In genomic region chr13:30648522-30649012, GRCh38 we compare ENCODE assay signal across 28 cellular contexts. TPM values are rescaled to one million over a fixed set of nuclear protein-coding genes. Genes with fewer than 3 reads are reported as not detected.
A peak's percentile ranks its signal among the peaks of the same experiment; 100 is the strongest.
DNase-seq lines count a peak whose midpoint lies in the region; ATAC-seq and TF ChIP-seq lines count a peak whose summit lies in the region.
"Had no signal": no experiment of that assay in that cellular context is flagged by ENCODE, and none has a peak within 500 bp of the region (broad histone marks: within the 10 kb centered on the region; RNA-seq: fewer than 3 reads in every experiment).

No MANE protein-coding gene starts in this region.

- H3K79me2 ChIP-seq in OCI-LY1 (ENCODE audit: insufficient read depth, low read length): 0 out of 2 replicates have a peak, but pooled peaks cover 7% of the 10 kb centered on the region

- no peak for DNase-seq in activated T-cell treated with anti-CD3 and anti-CD28 coated beads, Interleukin-2, amount 50 U/mL, for 24 hours
- DNase-seq in activated T-cell treated with anti-CD3 and anti-CD28 coated beads, Interleukin-2, amount 50 U/mL, for 1 hour: no peak
- DNase-seq in left lobe of liver (ENCODE audit: low spot score): no peak
- no peak for DNase-seq in stimulated activated naive B cell treated with anti-CD40 and anti-IgM and Interleukin-4, amounts not matched to agents 10 μg/mL and 1 μg/mL and 100 μg/mL, for 72 hours
- DNase-seq in WERI-Rb-1: no peak
- no peak for DNase-seq in testis
- DNase-seq: activated CD4-positive, alpha-beta T cell treated with anti-CD3 and anti-CD28 coated beads, Interleukin-2, amount 10 ng/mL, durations not matched to agents 24 days and 14 days; activated CD8-positive, alpha-beta memory T cell treated with anti-CD3 and anti-CD28 coated beads, Interleukin-2, amount 10 ng/mL, durations not matched to agents 7 days and 5 days; effector CD8-positive, alpha-beta T cell; foreskin melanocyte; hypothalamus; lower lobe of right lung; NCI-H187; NCI-H748 treated with DMSO at 0.1 percent for 48 hours; nucleus accumbens; OCI-M1; stimulated activated CD4-positive, alpha-beta T cell treated with anti-CD3 and anti-CD28 coated beads, Interleukin-2, amount 100 ng/mL, for 48 hours; stimulated activated naive CD8-positive, alpha-beta T cell treated with anti-CD3 and anti-CD28 coated beads, Interleukin-15, amount 100 ng/mL, for 72 hours; trophoblast cell had no signal

- no peaks in the 10 kb centered on the region for H3K9me2 ChIP-seq in OCI-LY1 (ENCODE audit: low read depth, low read length)

- H3K4me3 ChIP-seq in OCI-LY1 (ENCODE audit: low read depth, low read length, poor library complexity, severe bottlenecking) (peak overlapping the region; percentile 32), WERI-Rb-1 (ENCODE audit: low read depth, low read length) (no peak overlapping the region), testis (no peak overlapping the region)
- H3K4me3 ChIP-seq: BLaER1 treated with 17β-estradiol and CSF1 and Interleukin-3, amounts not matched to agents 10 nM and 100 nM; lower lobe of right lung; smooth muscle cell had no signal

- peaks cover 52% of the 10 kb centered on the region for H3K4me1 ChIP-seq in OCI-LY1 (ENCODE audit: insufficient read depth, low read length, severe bottlenecking)
- H3K4me1 ChIP-seq in testis: no peaks in the 10 kb centered on the region
- H3K4me1 ChIP-seq: lower lobe of right lung had no signal

- H3K4me2 ChIP-seq in OCI-LY1 (ENCODE audit: low read length): peak overlapping the region; percentile 44
- H3K4me2 ChIP-seq: BLaER1 treated with 17β-estradiol and CSF1 and Interleukin-3, amounts not matched to agents 10 nM and 100 nM; KMS-11; smooth muscle cell had no signal

- TF ChIP-seq POLR2A in testis (IDR thresholded peaks at IDR 0.05): no peak

- H3K27ac Mint-ChIP-seq in activated T-cell treated with anti-CD3 and anti-CD28 coated beads, Interleukin-2, amount 50 U/mL, for 24 hours: peak overlapping the region; percentile 15
- peak overlapping the region; percentile 56 for H3K27ac Mint-ChIP-seq in stimulated activated naive B cell treated with anti-CD40 and anti-IgM and Interleukin-4, amounts not matched to agents 10 μg/mL and 1 μg/mL and 100 μg/mL, for 72 hours
- H3K27ac Mint-ChIP-seq: activated CD4-positive, alpha-beta T cell treated with anti-CD3 and anti-CD28 coated beads, Interleukin-2, amount 10 ng/mL, durations not matched to agents 24 days and 14 days; activated CD8-positive, alpha-beta memory T cell treated with anti-CD3 and anti-CD28 coated beads, Interleukin-2, amount 10 ng/mL, durations not matched to agents 7 days and 5 days; brain; stimulated activated naive CD8-positive, alpha-beta T cell treated with anti-CD3 and anti-CD28 coated beads, Interleukin-15, amount 100 ng/mL, for 72 hours had no signal

- H3K4me1 Mint-ChIP-seq in activated T-cell treated with anti-CD3 and anti-CD28 coated beads, Interleukin-2, amount 50 U/mL, for 24 hours (ENCODE audit: low read depth): peaks cover 46% of the 10 kb centered on the region
- H3K4me1 Mint-ChIP-seq in stimulated activated naive B cell treated with anti-CD40 and anti-IgM and Interleukin-4, amounts not matched to agents 10 μg/mL and 1 μg/mL and 100 μg/mL, for 72 hours: peaks cover 14 to 37% of the 10 kb centered on the region in 2 donors

- no peaks in the 10 kb centered on the region for H3F3A ChIP-seq in OCI-LY1 (ENCODE audit: insufficient read depth, low read length)

- peak overlapping the region; percentile 84 for H3K27ac ChIP-seq in OCI-LY1 (ENCODE audit: low read depth, low read length, poor library complexity, severe bottlenecking)
- H3K27ac ChIP-seq in WERI-Rb-1: no peak overlapping the region
- no peak overlapping the region for H3K27ac ChIP-seq in testis
- H3K27ac ChIP-seq: BLaER1 treated with 17β-estradiol and CSF1 and Interleukin-3, amounts not matched to agents 10 nM and 100 nM; KMS-11; lower lobe of right lung had no signal

- H3K9me3 Mint-ChIP-seq in activated T-cell treated with anti-CD3 and anti-CD28 coated beads, Interleukin-2, amount 50 U/mL, for 24 hours: no peaks in the 10 kb centered on the region
- no peaks in the 10 kb centered on the region for H3K9me3 Mint-ChIP-seq in stimulated activated naive B cell treated with anti-CD40 and anti-IgM and Interleukin-4, amounts not matched to agents 10 μg/mL and 1 μg/mL and 100 μg/mL, for 72 hours
- H3K9me3 Mint-ChIP-seq: activated CD4-positive, alpha-beta T cell treated with anti-CD3 and anti-CD28 coated beads, Interleukin-2, amount 10 ng/mL, durations not matched to agents 24 days and 14 days; brain; stimulated activated naive CD8-positive, alpha-beta T cell treated with anti-CD3 and anti-CD28 coated beads, Interleukin-15, amount 100 ng/mL, for 72 hours had no signal

- 86 to 95% methylated on average over 4 of the region's 4 CpGs for WGBS in testis, 2 donors

- H4K20me1 ChIP-seq in OCI-LY1 (ENCODE audit: insufficient read depth, low read length): no peaks in the 10 kb centered on the region

- H3K9ac ChIP-seq in OCI-LY1 (ENCODE audit: low read length): peak overlapping the region; percentile 30; the same call in 1 of the 2 replicates
- H3K9ac ChIP-seq: BLaER1 treated with 17β-estradiol and CSF1 and Interleukin-3, amounts not matched to agents 10 nM and 100 nM; KMS-11 had no signal

- no peaks in the 10 kb centered on the region for H3K27me3 Mint-ChIP-seq in activated T-cell treated with anti-CD3 and anti-CD28 coated beads, Interleukin-2, amount 50 U/mL, for 24 hours
- no peaks in the 10 kb centered on the region for H3K27me3 Mint-ChIP-seq in stimulated activated naive B cell treated with anti-CD40 and anti-IgM and Interleukin-4, amounts not matched to agents 10 μg/mL and 1 μg/mL and 100 μg/mL, for 72 hours
- H3K27me3 Mint-ChIP-seq: activated CD4-positive, alpha-beta T cell treated with anti-CD3 and anti-CD28 coated beads, Interleukin-2, amount 10 ng/mL, durations not matched to agents 24 days and 14 days; activated CD8-positive, alpha-beta memory T cell treated with anti-CD3 and anti-CD28 coated beads, Interleukin-2, amount 10 ng/mL, durations not matched to agents 7 days and 5 days; brain; stimulated activated naive CD8-positive, alpha-beta T cell treated with anti-CD3 and anti-CD28 coated beads, Interleukin-15, amount 100 ng/mL, for 72 hours had no signal

- intact Hi-C loops in testis (cut with DNase I; ENCODE audit: low total_unique reads): no loop called here

- no peak overlapping the region for H2AFZ ChIP-seq in OCI-LY1 (ENCODE audit: low read length)

- H3K36me3 Mint-ChIP-seq in activated T-cell treated with anti-CD3 and anti-CD28 coated beads, Interleukin-2, amount 50 U/mL, for 24 hours (ENCODE audit: low read depth): peaks cover 93% of the 10 kb centered on the region
- peaks cover 46 to 57% of the 10 kb centered on the region in 2 donors for H3K36me3 Mint-ChIP-seq in stimulated activated naive B cell treated with anti-CD40 and anti-IgM and Interleukin-4, amounts not matched to agents 10 μg/mL and 1 μg/mL and 100 μg/mL, for 72 hours

- H3K36me3 ChIP-seq in OCI-LY1 (ENCODE audit: insufficient read depth, low read length) (peaks cover 79% of the 10 kb centered on the region), WERI-Rb-1 (peaks cover 3% of the 10 kb centered on the region; the same call in 1 of the 2 replicates), testis (ENCODE audit: low read depth, missing control alignments) (no peaks in the 10 kb centered on the region)

- ATAC-seq in left lobe of liver (peak; percentile 78), HG03159 (IDR thresholded peaks at IDR 0.05; ENCODE audit: unreplicated experiment) (no peak)
- no peak for ATAC-seq in stimulated activated naive B cell treated with anti-CD40 and anti-IgM and Interleukin-4, amounts not matched to agents 10 μg/mL and 1 μg/mL and 100 μg/mL, for 72 hours (replicated peaks)
- ATAC-seq: activated CD8-positive, alpha-beta memory T cell treated with anti-CD3 and anti-CD28 coated beads, Interleukin-2, amount 10 ng/mL, durations not matched to agents 7 days and 5 days; esophagus mucosa; HCT116; lower lobe of right lung; Right ventricle myocardium inferior; stimulated activated naive CD8-positive, alpha-beta T cell treated with anti-CD3 and anti-CD28 coated beads, Interleukin-15, amount 100 ng/mL, for 72 hours had no signal

- no peak for TF ChIP-seq CTCF in OCI-LY1 (IDR thresholded peaks at IDR 0.05; ENCODE audit: low read length)
- TF ChIP-seq CTCF in WERI-Rb-1 (IDR thresholded peaks at IDR 0.05; ENCODE audit: low read depth, low read length): no peak
- TF ChIP-seq CTCF in testis (IDR thresholded peaks at IDR 0.05): no peak

- H3K27me3 ChIP-seq in OCI-LY1 (ENCODE audit: insufficient read depth, low read length) (no peaks in the 10 kb centered on the region), WERI-Rb-1 (ENCODE audit: insufficient read depth, low read depth, severe bottlenecking) (no peaks in the 10 kb centered on the region), testis (no peaks in the 10 kb centered on the region)
- H3K27me3 ChIP-seq: BLaER1 treated with 17β-estradiol and CSF1 and Interleukin-3, amounts not matched to agents 10 nM and 100 nM had no signal

- H3K4me3 Mint-ChIP-seq in activated T-cell treated with anti-CD3 and anti-CD28 coated beads, Interleukin-2, amount 50 U/mL, for 24 hours: no peak overlapping the region
- H3K4me3 Mint-ChIP-seq in stimulated activated naive B cell treated with anti-CD40 and anti-IgM and Interleukin-4, amounts not matched to agents 10 μg/mL and 1 μg/mL and 100 μg/mL, for 72 hours: no peak overlapping the region
- H3K4me3 Mint-ChIP-seq: activated CD4-positive, alpha-beta T cell treated with anti-CD3 and anti-CD28 coated beads, Interleukin-2, amount 10 ng/mL, durations not matched to agents 24 days and 14 days; activated CD8-positive, alpha-beta memory T cell treated with anti-CD3 and anti-CD28 coated beads, Interleukin-2, amount 10 ng/mL, durations not matched to agents 7 days and 5 days; brain; stimulated activated naive CD8-positive, alpha-beta T cell treated with anti-CD3 and anti-CD28 coated beads, Interleukin-15, amount 100 ng/mL, for 72 hours had no signal

- no peaks in the 10 kb centered on the region for H3K9me3 ChIP-seq in OCI-LY1 (ENCODE audit: low read length)
- no peaks in the 10 kb centered on the region for H3K9me3 ChIP-seq in WERI-Rb-1 (ENCODE audit: severe bottlenecking)
- H3K9me3 ChIP-seq in testis: no peaks in the 10 kb centered on the region
- H3K9me3 ChIP-seq: BLaER1 treated with 17β-estradiol and CSF1 and Interleukin-3, amounts not matched to agents 10 nM and 100 nM; lower lobe of right lung had no signal

RNA-seq across cellular contexts. Expression of gene USPL1, which starts 30.8 kb away (rescaled TPM):
- total RNA-seq in left lobe of liver: 7.4 TPM
- total RNA-seq in testis: 10 to 100 TPM; 36.0 to 52.0 TPM
- polyA plus RNA-seq in testis (ENCODE audit: insufficient read depth, low read depth, low replicate concordance): 36.4 TPM
